8 cellular contexts compared by ENCODE assay signal in the genomic region with DNA sequence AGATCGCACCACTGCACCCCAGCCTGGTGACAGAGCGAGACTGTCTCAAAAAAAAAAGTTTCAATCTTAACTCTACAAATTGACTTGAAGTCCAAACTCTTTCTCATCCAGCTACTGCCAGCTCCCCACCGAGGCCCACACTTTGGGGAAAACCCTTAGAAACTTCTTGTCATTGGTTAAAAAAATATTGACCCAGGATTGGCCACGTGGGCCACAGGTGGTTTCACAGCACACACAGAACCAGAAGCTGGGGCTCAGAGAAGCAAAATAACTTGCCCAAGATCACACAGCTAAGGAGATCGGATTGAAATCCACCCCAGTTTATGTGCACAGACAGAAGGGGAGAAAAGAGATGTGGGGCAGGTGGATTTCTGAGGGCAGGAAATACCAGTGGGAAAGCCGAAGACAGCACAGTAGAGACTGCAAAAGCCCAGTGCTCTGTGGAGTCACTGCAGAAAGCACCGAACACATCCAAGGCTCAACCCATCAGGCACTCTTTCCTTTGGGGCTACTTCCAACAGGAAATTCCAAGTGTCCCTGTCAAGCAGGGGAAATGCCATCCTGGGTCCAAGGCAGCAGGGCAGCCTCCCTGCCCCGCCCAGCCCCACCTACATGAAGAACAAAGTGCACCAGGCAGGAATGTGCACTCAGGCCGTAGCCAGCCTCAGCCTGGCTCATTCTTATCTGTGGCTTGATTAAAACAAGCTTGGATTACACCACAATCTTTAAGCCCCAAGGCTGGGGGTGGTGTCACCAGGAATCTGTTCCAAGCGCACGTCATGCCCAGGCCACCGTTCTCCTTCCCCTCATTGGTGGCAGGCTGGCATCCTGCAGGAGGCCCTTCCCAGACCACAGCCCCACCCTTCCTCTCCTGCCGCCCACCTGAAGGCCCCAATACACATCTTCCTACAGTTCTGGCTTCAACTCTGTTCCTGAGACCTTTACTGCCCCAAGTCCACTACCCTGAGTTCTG.
DNase-seq lines count a peak whose midpoint lies in the region; ATAC-seq, FAIRE-seq and TF ChIP-seq lines count a peak whose summit lies in the region.

No MANE protein-coding gene starts in this region.

- no peak for TF ChIP-seq POLR2A in H54 (IDR thresholded peaks at IDR 0.05; ENCODE audit: low read depth, low read length)

- H3K36me3 ChIP-seq in WERI-Rb-1 (no peaks in the 10 kb centered on the region), heart right ventricle (no peaks in the 10 kb centered on the region)

- peak; percentile 52 to 82 (median 76) for ATAC-seq in heart right ventricle
- no peak for ATAC-seq in HG03571 (IDR thresholded peaks at IDR 0.05; ENCODE audit: unreplicated experiment)

- H3K27me3 ChIP-seq in WERI-Rb-1 (ENCODE audit: insufficient read depth, low read depth, severe bottlenecking) (no peaks in the 10 kb centered on the region), heart right ventricle (no peaks in the 10 kb centered on the region)

- DNase-seq in H54 (ENCODE audit: insufficient read length, low spot score), result peak; percentile 88
- peak; percentile 74 for DNase-seq in WERI-Rb-1
- DNase-seq in heart right ventricle, result peak; percentile 72 to 74
- no peak for DNase-seq in substantia nigra (lab: John Stamatoyannopoulos, UW)
- DNase-seq in T-helper 2 cell, result no peak
- DNase-seq in NAMALWA (ENCODE audit: low spot score), result no peak
- no peak for DNase-seq in SHP77 treated with DMSO at 0.1 percent for 48 hours (lab: John Stamatoyannopoulos, UW)

- 61 to 62% methylated on average over 13 of the region's 13 CpGs for WGBS in heart right ventricle, 2 donors

- FAIRE-seq in H54 (lab: Jason Lieb, UNC), result peak; percentile 97

- H3K9me3 ChIP-seq in WERI-Rb-1 (ENCODE audit: severe bottlenecking), result no peaks in the 10 kb centered on the region
- no peaks in the 10 kb centered on the region for H3K9me3 ChIP-seq in heart right ventricle

- H3K27ac ChIP-seq in WERI-Rb-1, result no peak overlapping the region; the same call in 1 of the 2 replicates
- peak overlapping the region; percentile 46 to 92 (median 86) for H3K27ac ChIP-seq in heart right ventricle
- H3K27ac ChIP-seq in substantia nigra (ENCODE audit: low read depth, low read length, poor library complexity, severe bottlenecking), result peak overlapping the region; percentile 42

- intact Hi-C loops in heart right ventricle (cut with DNase I), result loop anchor here in 5 of 10 donors (5.0 to 10.0 kb wide), 4 partner anchors 51 to 91 kb away; a partner anchor contains a TSS

- no peak for TF ChIP-seq CTCF in WERI-Rb-1 (IDR thresholded peaks at IDR 0.05; ENCODE audit: low read depth, low read length)
- TF ChIP-seq CTCF in heart right ventricle (IDR thresholded peaks at IDR 0.05), result no peak

- peaks cover 18 to 95% (median 83%) of the 10 kb centered on the region in 9 donors for H3K4me1 ChIP-seq in heart right ventricle

- H3K4me3 ChIP-seq in WERI-Rb-1 (ENCODE audit: low read depth, low read length) (no peak overlapping the region), heart right ventricle (no peak overlapping the region)

Comparison
In these comparisons a context has a peak if more than half of its experiments do, and no peak if none do; other contexts are left out.
1. DNase-seq: peak in H54 (single experiment), WERI-Rb-1 (single experiment) and heart right ventricle (2 of 2); none in substantia nigra (0 of 49), T-helper 2 cell (0 of 5), NAMALWA (single experiment) and SHP77 treated with DMSO at 0.1 percent for 48 hours (single experiment).